1 cellular context compared by ENCODE assay signal in genomic region chr9:14500705-14501104, GRCh38.
TF ChIP-seq lines count a peak whose summit lies in the region.

No MANE protein-coding gene starts in this region.

TF ChIP-seq in GM23338, 12 proteins besides CTCF, POLR2A, EP300 and RAD21 (continued from another document):
- TF ChIP-seq, protein P1, sequence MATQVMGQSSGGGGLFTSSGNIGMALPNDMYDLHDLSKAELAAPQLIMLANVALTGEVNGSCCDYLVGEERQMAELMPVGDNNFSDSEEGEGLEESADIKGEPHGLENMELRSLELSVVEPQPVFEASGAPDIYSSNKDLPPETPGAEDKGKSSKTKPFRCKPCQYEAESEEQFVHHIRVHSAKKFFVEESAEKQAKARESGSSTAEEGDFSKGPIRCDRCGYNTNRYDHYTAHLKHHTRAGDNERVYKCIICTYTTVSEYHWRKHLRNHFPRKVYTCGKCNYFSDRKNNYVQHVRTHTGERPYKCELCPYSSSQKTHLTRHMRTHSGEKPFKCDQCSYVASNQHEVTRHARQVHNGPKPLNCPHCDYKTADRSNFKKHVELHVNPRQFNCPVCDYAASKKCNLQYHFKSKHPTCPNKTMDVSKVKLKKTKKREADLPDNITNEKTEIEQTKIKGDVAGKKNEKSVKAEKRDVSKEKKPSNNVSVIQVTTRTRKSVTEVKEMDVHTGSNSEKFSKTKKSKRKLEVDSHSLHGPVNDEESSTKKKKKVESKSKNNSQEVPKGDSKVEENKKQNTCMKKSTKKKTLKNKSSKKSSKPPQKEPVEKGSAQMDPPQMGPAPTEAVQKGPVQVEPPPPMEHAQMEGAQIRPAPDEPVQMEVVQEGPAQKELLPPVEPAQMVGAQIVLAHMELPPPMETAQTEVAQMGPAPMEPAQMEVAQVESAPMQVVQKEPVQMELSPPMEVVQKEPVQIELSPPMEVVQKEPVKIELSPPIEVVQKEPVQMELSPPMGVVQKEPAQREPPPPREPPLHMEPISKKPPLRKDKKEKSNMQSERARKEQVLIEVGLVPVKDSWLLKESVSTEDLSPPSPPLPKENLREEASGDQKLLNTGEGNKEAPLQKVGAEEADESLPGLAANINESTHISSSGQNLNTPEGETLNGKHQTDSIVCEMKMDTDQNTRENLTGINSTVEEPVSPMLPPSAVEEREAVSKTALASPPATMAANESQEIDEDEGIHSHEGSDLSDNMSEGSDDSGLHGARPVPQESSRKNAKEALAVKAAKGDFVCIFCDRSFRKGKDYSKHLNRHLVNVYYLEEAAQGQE (IDR thresholded peaks at IDR 0.05; ENCODE audit: unreplicated experiment), result no peak
- TF ChIP-seq ETS1 (IDR thresholded peaks at IDR 0.05) (no peak), POLR2AphosphoS5 (IDR thresholded peaks at IDR 0.05; ENCODE audit: low read depth) (no peak), JUNB (IDR thresholded peaks at IDR 0.05; ENCODE audit: unreplicated experiment) (no peak), EZH2phosphoT487 (IDR thresholded peaks at IDR 0.05; ENCODE audit: unreplicated experiment) (no peak)
